Comparison of ENCODE assay signal across 8 cellular contexts in the genomic region with DNA sequence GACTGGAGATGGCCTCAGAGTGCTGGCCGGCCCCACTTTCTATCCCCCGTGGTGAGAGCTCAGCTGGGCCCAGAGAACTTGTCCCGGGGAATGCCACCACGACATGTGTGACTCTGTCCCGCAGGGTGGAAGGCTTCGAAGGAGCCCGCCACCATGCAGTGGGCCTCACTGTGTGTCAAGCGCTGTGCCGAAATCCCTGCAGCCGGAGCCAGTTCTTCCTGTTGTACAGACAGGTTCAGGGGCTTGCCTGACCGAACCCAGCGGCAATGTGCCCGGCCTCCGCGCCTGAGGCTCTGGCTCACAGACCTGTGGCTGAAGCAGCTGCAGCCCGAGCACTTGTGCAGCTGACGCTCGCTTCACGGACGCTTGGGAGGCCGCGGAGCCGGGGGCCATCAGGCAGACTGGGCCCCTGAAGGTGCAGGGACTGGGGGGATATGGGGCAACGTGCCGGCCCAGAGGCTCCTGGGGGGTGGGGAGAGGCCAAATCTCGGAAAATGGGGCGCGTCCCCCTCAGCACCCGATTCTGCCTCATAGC. TPM values are rescaled to one million over a fixed set of nuclear protein-coding genes. Genes with fewer than 3 reads are reported as not detected.
DNase-seq lines count a peak whose midpoint lies in the region; ATAC-seq and TF ChIP-seq lines count a peak whose summit lies in the region.

No MANE protein-coding gene starts in this region.

- no peaks in the 10 kb centered on the region for H3K9me2 ChIP-seq in neural cell (ENCODE audit: insufficient read depth, low read length)

- no peaks in the 10 kb centered on the region for H3K27me3 Mint-ChIP-seq in Caco-2 (ENCODE audit: insufficient read depth, unreplicated experiment)
- no peaks in the 10 kb centered on the region for H3K27me3 Mint-ChIP-seq in activated CD8-positive, alpha-beta T cell treated with anti-CD3 and anti-CD28 coated beads for 36 hours

- H3F3A ChIP-seq in neural cell (ENCODE audit: insufficient read depth, low read length, poor library complexity, severe bottlenecking): no peaks in the 10 kb centered on the region

- H3K36me3 ChIP-seq in Caco-2 (ENCODE audit: control insufficient read depth, insufficient read depth, low read length): no peaks in the 10 kb centered on the region
- H3K36me3 ChIP-seq in HUES6 (ENCODE audit: control insufficient read depth, insufficient read depth, low read length): no peaks in the 10 kb centered on the region
- H3K36me3 ChIP-seq in neural cell (ENCODE audit: insufficient read depth, low read length): no peaks in the 10 kb centered on the region

- TF ChIP-seq CTCF in Caco-2 (IDR thresholded peaks at IDR 0.05; ENCODE audit: insufficient read depth in 1 of 2, low read depth in 1 of 2, low read length in 1 of 2, severe bottlenecking in 1 of 2, unreplicated experiment in 1 of 2): no peak
- no peak for TF ChIP-seq CTCF in activated CD8-positive, alpha-beta T cell treated with anti-CD3 and anti-CD28 coated beads for 36 hours (IDR thresholded peaks at IDR 0.05)
- no peak for TF ChIP-seq CTCF in fibroblast of mammary gland (conservative IDR thresholded peaks at IDR 0.05; ENCODE audit: control insufficient read depth, insufficient read depth, low read depth, low read length)
- no peak for TF ChIP-seq CTCF in neural cell (IDR thresholded peaks at IDR 0.05; ENCODE audit: poor library complexity, severe bottlenecking)
- TF ChIP-seq CTCF in GM13977 (IDR thresholded peaks at IDR 0.05; ENCODE audit: extremely low read depth, insufficient read depth, missing control alignments): no peak

- ATAC-seq in activated CD8-positive, alpha-beta T cell treated with anti-CD3 and anti-CD28 coated beads for 36 hours: peak; percentile 26
- no peak for ATAC-seq in GM21390 (IDR thresholded peaks at IDR 0.05; ENCODE audit: unreplicated experiment)

- H3K4me2 ChIP-seq in neural cell (ENCODE audit: low read length): peak overlapping the region; percentile 52

- peaks cover 6% of the 10 kb centered on the region for H3K36me3 Mint-ChIP-seq in Caco-2 (ENCODE audit: insufficient read depth, unreplicated experiment)
- H3K36me3 Mint-ChIP-seq in activated CD8-positive, alpha-beta T cell treated with anti-CD3 and anti-CD28 coated beads for 36 hours (ENCODE audit: low read depth): peaks cover 3% of the 10 kb centered on the region

- H3K9ac ChIP-seq in HUES6 (ENCODE audit: low read length) (no peak overlapping the region), neural cell (ENCODE audit: low read length) (peak overlapping the region; percentile 87)

- H3K27ac ChIP-seq in HUES6 (ENCODE audit: low read depth, low read length): no peak overlapping the region
- peak overlapping the region; percentile 15 for H3K27ac ChIP-seq in neural cell (ENCODE audit: low read length)

- H3K4me3 Mint-ChIP-seq in Caco-2 (ENCODE audit: unreplicated experiment): peak overlapping the region; percentile 79
- H3K4me3 Mint-ChIP-seq in activated CD8-positive, alpha-beta T cell treated with anti-CD3 and anti-CD28 coated beads for 36 hours: peak overlapping the region; percentile 84

- peak; percentile 64 to 70 for DNase-seq in Caco-2
- peak; percentile 46 for DNase-seq in activated CD8-positive, alpha-beta T cell treated with anti-CD3 and anti-CD28 coated beads for 36 hours
- peak; percentile 39 for DNase-seq in fibroblast of mammary gland (ENCODE audit: low read depth)
- no peak for DNase-seq in kidney glomerular epithelial cell (lab: John Stamatoyannopoulos, UW)
- no peak for DNase-seq in GM13977 (ENCODE audit: low spot score)

- peaks cover 10% of the 10 kb centered on the region; the same call in 1 of the 2 replicates for H3K4me1 ChIP-seq in Caco-2
- peaks cover 16% of the 10 kb centered on the region for H3K4me1 ChIP-seq in HUES6 (ENCODE audit: control insufficient read depth, insufficient read depth, low read length)

- CTCF ChIA-PET in Caco-2 (lab: Charles Lee): interaction anchor here (0.7 to 2.4 kb wide), 6 partner anchors 13 to 239 kb away, joined by 3 to 18 read pairs (median 6); a partner anchor contains a TSS
- CTCF ChIA-PET in activated CD8-positive, alpha-beta T cell treated with anti-CD3 and anti-CD28 coated beads for 36 hours (lab: Charles Lee): interaction anchor here (0.6 to 6.5 kb wide), 33 partner anchors 8 to 336 kb away, joined by 3 to 126 read pairs (median 4); a partner anchor contains a TSS

- H3K9me3 ChIP-seq in Caco-2 (no peaks in the 10 kb centered on the region), HUES6 (ENCODE audit: control insufficient read depth, insufficient read depth, low read depth, low read length) (peaks cover 4% of the 10 kb centered on the region), neural cell (ENCODE audit: low read length) (no peaks in the 10 kb centered on the region)

- intact Hi-C loops in Caco-2 (cut with micrococcal nuclease; ENCODE audit: unreplicated experiment): loop anchor here (2.0 kb wide), 2 partner anchors 13 to 239 kb away; no protein-coding TSS in a partner anchor
- intact Hi-C loops in activated CD8-positive, alpha-beta T cell treated with anti-CD3 and anti-CD28 coated beads for 36 hours (cut with micrococcal nuclease): loop anchor here (2.0 to 5.0 kb wide), 2 partner anchors 239 to 295 kb away; no protein-coding TSS in a partner anchor

- TF ChIP-seq RAD21 in neural cell (conservative IDR thresholded peaks at IDR 0.05): no peak

- peaks cover 7% of the 10 kb centered on the region for H3K4me1 Mint-ChIP-seq in Caco-2 (ENCODE audit: low read depth, unreplicated experiment)
- peaks cover 13% of the 10 kb centered on the region for H3K4me1 Mint-ChIP-seq in activated CD8-positive, alpha-beta T cell treated with anti-CD3 and anti-CD28 coated beads for 36 hours (ENCODE audit: low read depth)

- no TSS peak for BruUV-seq in Caco-2 (replicated peaks; lab: Mats Ljungman, UMichigan)

- H3K27me3 ChIP-seq in Caco-2 (replicated peaks; ENCODE audit: control insufficient read depth, insufficient read depth, low read length): no peaks in the 10 kb centered on the region
- peaks cover 17% of the 10 kb centered on the region for H3K27me3 ChIP-seq in HUES6 (ENCODE audit: control insufficient read depth, insufficient read depth, low read length)
- H3K27me3 ChIP-seq in neural cell (ENCODE audit: insufficient read depth, low read depth, low read length): no peaks in the 10 kb centered on the region

- H3K79me2 ChIP-seq in neural cell (replicated peaks; ENCODE audit: insufficient read depth, low read length): no peaks in the 10 kb centered on the region

- H3K4me3 ChIP-seq in Caco-2 (ENCODE audit: low read depth, low read length) (peak overlapping the region; percentile 97), HUES6 (ENCODE audit: low read depth, low read length) (peak overlapping the region; percentile 75), fibroblast of mammary gland (ENCODE audit: control insufficient read depth, low read depth, low read length) (peak overlapping the region; percentile 67), neural cell (ENCODE audit: low read length) (peak overlapping the region; percentile 89)

- no peaks in the 10 kb centered on the region for H4K20me1 ChIP-seq in neural cell (ENCODE audit: insufficient read depth)

- peak overlapping the region; percentile 52 for H2AFZ ChIP-seq in neural cell (ENCODE audit: low read depth, low read length)

- in situ Hi-C loops in GM13977 (cut with MboI; ENCODE audit: low pct_unique_long_range_greater_than_20kb, low sequenced_read_pairs, unreplicated experiment): no loop called here

- POLR2A ChIA-PET in Caco-2 (lab: Charles Lee): no interaction called here
- POLR2A ChIA-PET in activated CD8-positive, alpha-beta T cell treated with anti-CD3 and anti-CD28 coated beads for 36 hours (lab: Charles Lee): interaction anchor here (0.6 to 2.0 kb wide), 3 partner anchors 10 to 16 kb away, joined by 3 to 10 read pairs (median 5); no protein-coding TSS in a partner anchor

- TF ChIP-seq EP300 in neural cell (conservative IDR thresholded peaks at IDR 0.05; ENCODE audit: poor library complexity, severe bottlenecking): no peak

- H3K27ac Mint-ChIP-seq in Caco-2 (ENCODE audit: unreplicated experiment): peak overlapping the region; percentile 39
- peak overlapping the region; percentile 36 for H3K27ac Mint-ChIP-seq in activated CD8-positive, alpha-beta T cell treated with anti-CD3 and anti-CD28 coated beads for 36 hours

- no peaks in the 10 kb centered on the region for H3K9me3 Mint-ChIP-seq in Caco-2 (ENCODE audit: unreplicated experiment)
- H3K9me3 Mint-ChIP-seq in activated CD8-positive, alpha-beta T cell treated with anti-CD3 and anti-CD28 coated beads for 36 hours: no peaks in the 10 kb centered on the region

TF ChIP-seq in neural cell, 6 proteins besides CTCF, POLR2A, EP300 and RAD21 (continues in another document):
- no peak for TF ChIP-seq POLR2AphosphoS5 (IDR thresholded peaks at IDR 0.05)
- no peak for TF ChIP-seq MXI1 (conservative IDR thresholded peaks at IDR 0.05; ENCODE audit: poor library complexity, severe bottlenecking)
- TF ChIP-seq TAF1 (IDR thresholded peaks at IDR 0.05; ENCODE audit: low read depth): no peak
- TF ChIP-seq SMC3 (conservative IDR thresholded peaks at IDR 0.05; ENCODE audit: poor library complexity): no peak
- TF ChIP-seq EZH2 (IDR thresholded peaks at IDR 0.05; ENCODE audit: borderline replicate concordance, insufficient read depth, low read length, poor library complexity, severe bottlenecking): no peak

RNA-seq across cellular contexts. Expression of a gene that starts 0.7 kb away (rescaled TPM):
- total RNA-seq in Caco-2 (2022): 18.9 and 25.8 TPM in 2 replicates
- total RNA-seq in activated CD8-positive, alpha-beta T cell treated with anti-CD3 and anti-CD28 coated beads for 36 hours: 10 to 100 TPM; 18.2 to 18.8 TPM
- 28.3 and 29.7 TPM in 2 replicates for polyA plus RNA-seq in neural cell
- 36.8 and 44.8 TPM in 2 replicates for polyA minus RNA-seq in neural cell

RNA-seq across cellular contexts. Expression of a gene that starts 30.6 kb away (rescaled TPM):
- total RNA-seq in Caco-2 (2022): 63.0 and 63.7 TPM in 2 replicates
- 10 to 100 TPM; 33.6 to 34.0 TPM for total RNA-seq in activated CD8-positive, alpha-beta T cell treated with anti-CD3 and anti-CD28 coated beads for 36 hours
- 33.7 and 37.9 TPM in 2 replicates for polyA plus RNA-seq in neural cell
- 36.3 and 38.9 TPM in 2 replicates for polyA minus RNA-seq in neural cell

Comparison
In these comparisons a context has a peak if more than half of its experiments do, and no peak if none do; other contexts are left out.
1. DNase-seq: peak in Caco-2 (2 of 2), activated CD8-positive, alpha-beta T cell treated with anti-CD3 and anti-CD28 coated beads for 36 hours (single experiment) and fibroblast of mammary gland (single experiment); none in kidney glomerular epithelial cell (single experiment) and GM13977 (single experiment).
2. Peak in every context shown above with its lines, with median percentiles within 50 percentile points of each other: H3K4me3 ChIP-seq.